17 cellular contexts compared by ENCODE assay signal in genomic region chr6:42551202-42551601, GRCh38. TPM values are rescaled to one million over a fixed set of nuclear protein-coding genes. Genes with fewer than 3 reads are reported as not detected.
DNase-seq lines count a peak whose midpoint lies in the region; ATAC-seq and TF ChIP-seq lines count a peak whose summit lies in the region.
"Had no signal": no experiment of that assay in that cellular context is flagged by ENCODE, and none has a peak within 500 bp of the region (broad histone marks: within the 10 kb centered on the region; RNA-seq: fewer than 3 reads in every experiment).

No MANE protein-coding gene starts in this region.

- H3K9me3 Mint-ChIP-seq in MCF 10A (ENCODE audit: unreplicated experiment): no peaks in the 10 kb centered on the region
- H3K9me3 Mint-ChIP-seq: CD4-positive, alpha-beta T cell had no signal

- H3K27ac Mint-ChIP-seq in MCF 10A (ENCODE audit: low read depth, unreplicated experiment): peak overlapping the region; percentile 9
- H3K27ac Mint-ChIP-seq: B cell; CD4-positive, alpha-beta T cell had no signal

- H3K4me1 ChIP-seq in mammary epithelial cell (ENCODE audit: insufficient read depth, low read length): peaks cover 6% of the 10 kb centered on the region

- POLR2A ChIA-PET in MCF 10A (lab: Yijun Ruan, JAX) (interaction anchor here (0.6 to 3.1 kb wide), 4 partner anchors 10 to 163 kb away, joined by 3 to 11 read pairs (median 7); partner anchors contain the start of gene UBR2), RWPE1 (lab: Yijun Ruan, JAX; ENCODE audit: low non-redundant PET) (interaction anchor here (1.0 kb wide), 1 partner anchor 13 kb away, joined by 3 read pairs; the partner anchor contains the start of gene UBR2)

- 78% methylated on average over 1 of the region's 1 CpG for WGBS in mammary epithelial cell (ENCODE audit: low coverage, missing lambda C conversion rate)

- no peaks in the 10 kb centered on the region for H3K9me3 ChIP-seq in mammary epithelial cell (replicated peaks; ENCODE audit: insufficient read depth, low read length)
- no peaks in the 10 kb centered on the region for H3K9me3 ChIP-seq in MG63
- H3K9me3 ChIP-seq: SJSA1 had no signal

- H3K27ac ChIP-seq in mammary epithelial cell (ENCODE audit: insufficient read depth, low read depth, low read length): no peak overlapping the region
- H3K27ac ChIP-seq in RWPE1: no peak overlapping the region
- H3K27ac ChIP-seq: SJSA1 had no signal

- no peaks in the 10 kb centered on the region for H3K27me3 ChIP-seq in mammary epithelial cell (ENCODE audit: insufficient read depth, low read length)
- no peaks in the 10 kb centered on the region for H3K27me3 ChIP-seq in MG63
- H3K27me3 ChIP-seq: SJSA1 had no signal

- intact Hi-C loops in MCF 10A (cut with micrococcal nuclease): no loop called here
- intact Hi-C loops in mammary epithelial cell (cut with micrococcal nuclease): no loop called here

- no peaks in the 10 kb centered on the region for H3K27me3 Mint-ChIP-seq in MCF 10A (ENCODE audit: insufficient read depth, unreplicated experiment)

- H3K9ac ChIP-seq in mammary epithelial cell (ENCODE audit: insufficient read depth, low read length): no peak overlapping the region

- H3K36me3 ChIP-seq in mammary epithelial cell (ENCODE audit: insufficient read depth, low read length) (no peaks in the 10 kb centered on the region), MG63 (no peaks in the 10 kb centered on the region)
- H3K36me3 ChIP-seq: SJSA1 had no signal

- no peak overlapping the region for H3K4me2 ChIP-seq in mammary epithelial cell (ENCODE audit: insufficient read depth, low read depth, low read length)

- in situ Hi-C loops in mammary epithelial cell (cut with MboI; ENCODE audit: low sequenced_read_pairs in 2 of 2): no loop called here

- H4K20me1 ChIP-seq in mammary epithelial cell (ENCODE audit: insufficient read depth, low read length): no peaks in the 10 kb centered on the region

- DNase-seq in MCF 10A (ENCODE audit: unreplicated experiment): peak; percentile 33
- DNase-seq in mammary epithelial cell: no peak
- DNase-seq in RWPE1 (ENCODE audit: low spot score): peak; percentile 26
- peak; percentile 29 for DNase-seq in fibroblast of pulmonary artery (ENCODE audit: low read depth)
- DNase-seq in MG63: no peak
- no peak for DNase-seq in anterior cingulate cortex (lab: John Stamatoyannopoulos, UW)
- DNase-seq: CD4-positive, alpha-beta T cell; DMS79; GDM1; NCI-H146; NCI-H345; NCI-H526 treated with DMSO at 0.1 percent for 48 hours; RPMI8226 had no signal

- H2AFZ ChIP-seq in mammary epithelial cell (ENCODE audit: low read depth, low read length): no peak overlapping the region

- peaks cover 22% of the 10 kb centered on the region for H3K4me1 Mint-ChIP-seq in MCF 10A (ENCODE audit: insufficient read depth, unreplicated experiment)

- ATAC-seq in GM21737 (IDR thresholded peaks at IDR 0.05; ENCODE audit: unreplicated experiment): no peak
- ATAC-seq in activated CD4-positive, CD25-positive, alpha-beta regulatory T cell treated with anti-CD3 and anti-CD28 coated beads, Interleukin-2, amount 50 U/mL, for 24 hours: no peak

- H3K79me2 ChIP-seq in mammary epithelial cell (ENCODE audit: insufficient read depth, low read length): no peaks in the 10 kb centered on the region

- CTCF ChIA-PET in MCF 10A (lab: Yijun Ruan, JAX) (interaction anchor here (0.6 to 2.8 kb wide), 4 partner anchors 12 to 148 kb away, joined by 3 to 9 read pairs (median 4); partner anchors contain the start of gene UBR2), mammary epithelial cell (lab: Charles Lee; ENCODE audit: low non-redundant PET) (no interaction called here), RWPE1 (lab: Yijun Ruan, JAX) (interaction anchor here (0.8 kb wide), 1 partner anchor 148 kb away, joined by 8 read pairs; no protein-coding TSS in a partner anchor)

- H3K4me3 ChIP-seq in mammary epithelial cell (replicated peaks in 1 of 3; ENCODE audit: insufficient read depth in 1 of 3, low read depth in 2 of 3, low read length in 3 of 3) (no peak overlapping the region), fibroblast of pulmonary artery (replicated peaks; ENCODE audit: low read depth, low read length) (no peak overlapping the region), MG63 (no peak overlapping the region)
- H3K4me3 ChIP-seq: SJSA1 had no signal

- TF ChIP-seq CTCF in MCF 10A (IDR thresholded peaks at IDR 0.05; ENCODE audit: unreplicated experiment) (no peak), mammary epithelial cell (conservative IDR thresholded peaks at IDR 0.05 in 1 of 2, IDR thresholded peaks at IDR 0.05 in 1 of 2; ENCODE audit: extremely low read depth in 1 of 2, insufficient read depth in 1 of 2, low read depth in 1 of 2, low read length in 2 of 2) (no peak), RWPE1 (conservative IDR thresholded peaks at IDR 0.05; ENCODE audit: low read depth) (no peak), fibroblast of pulmonary artery (IDR thresholded peaks at IDR 0.05; ENCODE audit: low read length, missing control alignments) (no peak)

- H3K36me3 Mint-ChIP-seq in MCF 10A (ENCODE audit: insufficient read depth, unreplicated experiment): peaks cover 5% of the 10 kb centered on the region

- no peak overlapping the region for H3K4me3 Mint-ChIP-seq in MCF 10A (ENCODE audit: unreplicated experiment)
- H3K4me3 Mint-ChIP-seq: B cell; CD4-positive, alpha-beta T cell had no signal

- BruUV-seq in MCF 10A (replicated peaks; lab: Mats Ljungman, UMichigan) (no TSS peak), mammary epithelial cell (replicated peaks; lab: Mats Ljungman, UMichigan) (no TSS peak)

- dilution Hi-C loops in mammary epithelial cell (cut with HindIII; ENCODE audit: low sequenced_read_pairs): no loop called here

RNA-seq across cellular contexts. Expression of gene UBR2, which starts 12.6 kb away (rescaled TPM):
- total RNA-seq in MCF 10A (2022) (20.1 and 23.2 TPM in 2 replicates), mammary epithelial cell (10 to 100 TPM; 23.8 to 31.3 TPM)
- 8.9 TPM for polyA plus RNA-seq in mammary epithelial cell
- polyA minus RNA-seq in mammary epithelial cell: 10.1 TPM
- 8.8 and 13.9 TPM in 2 replicates for total RNA-seq in MG63 (2014; rRNA removed; shearing (Covaris generic); ENCODE audit: low replicate concordance)

Comparison
In these comparisons a context has a peak if more than half of its experiments do, and no peak if none do; other contexts are left out.
1. DNase-seq: peak in MCF 10A (single experiment), RWPE1 (single experiment) and fibroblast of pulmonary artery (single experiment); none in mammary epithelial cell (single experiment), MG63 (single experiment) and anterior cingulate cortex (0 of 58).